ENCODE assay signal across 1 cellular context in genomic region chr20:324177-325042, GRCh38.
A peak's percentile ranks its signal among the peaks of the same experiment; 100 is the strongest.
TF ChIP-seq lines count a peak whose summit lies in the region.

No MANE protein-coding gene starts in this region.

TF ChIP-seq in K562, 482 proteins besides CTCF, POLR2A, EP300 and RAD21 (continued from another document and continues in another):
- TF ChIP-seq ARID4B (CRISPR knock-in tag; IDR thresholded peaks at IDR 0.05): peak; percentile 92
- TF ChIP-seq PKNOX1 (IDR thresholded peaks at IDR 0.05): no peak
- TF ChIP-seq TEAD4 (IDR thresholded peaks at IDR 0.05; ENCODE audit: low read length): no peak
- TF ChIP-seq TEAD4 (CRISPR knock-in tag; IDR thresholded peaks at IDR 0.05; ENCODE audit: borderline replicate concordance): peak; percentile 97
- TF ChIP-seq XRCC3 (IDR thresholded peaks at IDR 0.05): no peak
- peak; percentile 74 for TF ChIP-seq CTBP1 (IDR thresholded peaks at IDR 0.05; ENCODE audit: borderline replicate concordance)
- peak; percentile 41; the same call in 1 of the 2 replicates for TF ChIP-seq ZBTB7A (IDR thresholded peaks at IDR 0.05; ENCODE audit: borderline replicate concordance, control insufficient read depth, low read depth, low read length)
- TF ChIP-seq SP1 (CRISPR knock-in tag; IDR thresholded peaks at IDR 0.05): peak; percentile 91
- TF ChIP-seq ZNF644 (tag; IDR thresholded peaks at IDR 0.05; ENCODE audit: low read depth): no peak
- no peak for TF ChIP-seq ZNF512 (tag; IDR thresholded peaks at IDR 0.05)
- TF ChIP-seq THRB (CRISPR knock-in tag; conservative IDR thresholded peaks at IDR 0.05): no peak
- TF ChIP-seq ZFP1 (CRISPR knock-in tag; IDR thresholded peaks at IDR 0.05): no peak
- peak; percentile 69 for TF ChIP-seq ZFX (CRISPR knock-in tag; IDR thresholded peaks at IDR 0.05)
- TF ChIP-seq TSHZ1 (CRISPR knock-in tag; IDR thresholded peaks at IDR 0.05): no peak
- peak; percentile 55 for TF ChIP-seq FIP1L1 (IDR thresholded peaks at IDR 0.05; ENCODE audit: low read depth, low read length, poor library complexity, severe bottlenecking)
- TF ChIP-seq TEAD2 (tag; IDR thresholded peaks at IDR 0.05): no peak
- TF ChIP-seq COPS2 (conservative IDR thresholded peaks at IDR 0.05): no peak
- TF ChIP-seq ZNF583 (CRISPR knock-in tag; IDR thresholded peaks at IDR 0.05): no peak
- no peak for TF ChIP-seq E2F8 (IDR thresholded peaks at IDR 0.05; ENCODE audit: low read depth, partially characterized antibody)
- TF ChIP-seq FOXM1 (IDR thresholded peaks at IDR 0.05; ENCODE audit: low read depth): no peak
- peak; percentile 23; the same call in 1 of the 2 replicates for TF ChIP-seq FOXM1 (CRISPR knock-in tag; IDR thresholded peaks at IDR 0.05; ENCODE audit: low read depth)
- TF ChIP-seq HIVEP1 (CRISPR knock-in tag; IDR thresholded peaks at IDR 0.05): no peak
- TF ChIP-seq MXI1 (IDR thresholded peaks at IDR 0.05; ENCODE audit: low read depth, low read length): peak; percentile 92
- no peak for TF ChIP-seq ZNF696 (CRISPR knock-in tag; conservative IDR thresholded peaks at IDR 0.05)
- peak; percentile 87 for TF ChIP-seq ESRRA (IDR thresholded peaks at IDR 0.05; ENCODE audit: borderline replicate concordance, low read depth)
- no peak for TF ChIP-seq ZNF584 (CRISPR knock-in tag; IDR thresholded peaks at IDR 0.05; ENCODE audit: low read depth)
- peak; percentile 59; the same call in 1 of the 2 replicates for TF ChIP-seq HMGXB4 (CRISPR knock-in tag; IDR thresholded peaks at IDR 0.05)
- peak; percentile 92 for TF ChIP-seq SAP30 (IDR thresholded peaks at IDR 0.05; ENCODE audit: borderline replicate concordance, insufficient read depth, low read depth, low read length, poor library complexity, severe bottlenecking)
- TF ChIP-seq HES1 (IDR thresholded peaks at IDR 0.05; ENCODE audit: low read depth): peak; percentile 92
- no peak for TF ChIP-seq ID3 (CRISPR knock-in tag; IDR thresholded peaks at IDR 0.05)
- peak; percentile 50 for TF ChIP-seq ID3 (tag; IDR thresholded peaks at IDR 0.05)
- peak; percentile 15; the same call in 1 of the 2 replicates for TF ChIP-seq STAG1 (CRISPR knock-in tag; IDR thresholded peaks at IDR 0.05; ENCODE audit: borderline replicate concordance)
- no peak for TF ChIP-seq RBM39 (optimal IDR thresholded peaks at IDR 0.05; ENCODE audit: low read depth, low read length)
- TF ChIP-seq NR1H2 (CRISPR knock-in tag; IDR thresholded peaks at IDR 0.05): 0 out of 2 replicates have a peak, but pooled peaks have one; percentile 25
- no peak for TF ChIP-seq PHF20 (IDR thresholded peaks at IDR 0.05; ENCODE audit: partially characterized antibody)
- no peak for TF ChIP-seq ZKSCAN3 (CRISPR knock-in tag; IDR thresholded peaks at IDR 0.05)
- no peak for TF ChIP-seq TAF9B (IDR thresholded peaks at IDR 0.05; ENCODE audit: partially characterized antibody)
- TF ChIP-seq CREB1 (IDR thresholded peaks at IDR 0.05): peak; percentile 33; the same call in 1 of the 2 replicates
- TF ChIP-seq CREB1 (CRISPR knock-in tag; IDR thresholded peaks at IDR 0.05): peak; percentile 73
- TF ChIP-seq HNRNPH1 (optimal IDR thresholded peaks at IDR 0.05; ENCODE audit: low read depth, low read length): no peak
- no peak for TF ChIP-seq SNIP1 (IDR thresholded peaks at IDR 0.05; ENCODE audit: low read depth)
- no peak for TF ChIP-seq ATF1 (CRISPR knock-in tag; IDR thresholded peaks at IDR 0.05)
- TF ChIP-seq ATF1 (tag; IDR thresholded peaks at IDR 0.05): no peak; the same call in 1 of the 2 replicates
- TF ChIP-seq CHCHD3 (CRISPR knock-in tag; IDR thresholded peaks at IDR 0.05): no peak
- no peak for TF ChIP-seq ADNP (tag; IDR thresholded peaks at IDR 0.05)
- TF ChIP-seq MAX (CRISPR knock-in tag; IDR thresholded peaks at IDR 0.05): peak; percentile 100
- TF ChIP-seq ETS2 (tag; IDR thresholded peaks at IDR 0.05; ENCODE audit: borderline replicate concordance, poor library complexity, severe bottlenecking): no peak
- no peak for TF ChIP-seq CBX5 (IDR thresholded peaks at IDR 0.05; ENCODE audit: borderline replicate concordance, low read depth)
- peak; percentile 58; the same call in 1 of the 2 replicates for TF ChIP-seq ZNF263 (CRISPR knock-in tag; IDR thresholded peaks at IDR 0.05; ENCODE audit: borderline replicate concordance)
- TF ChIP-seq ZNF232 (CRISPR knock-in tag; IDR thresholded peaks at IDR 0.05): peak; percentile 95
